In the genomic region with DNA sequence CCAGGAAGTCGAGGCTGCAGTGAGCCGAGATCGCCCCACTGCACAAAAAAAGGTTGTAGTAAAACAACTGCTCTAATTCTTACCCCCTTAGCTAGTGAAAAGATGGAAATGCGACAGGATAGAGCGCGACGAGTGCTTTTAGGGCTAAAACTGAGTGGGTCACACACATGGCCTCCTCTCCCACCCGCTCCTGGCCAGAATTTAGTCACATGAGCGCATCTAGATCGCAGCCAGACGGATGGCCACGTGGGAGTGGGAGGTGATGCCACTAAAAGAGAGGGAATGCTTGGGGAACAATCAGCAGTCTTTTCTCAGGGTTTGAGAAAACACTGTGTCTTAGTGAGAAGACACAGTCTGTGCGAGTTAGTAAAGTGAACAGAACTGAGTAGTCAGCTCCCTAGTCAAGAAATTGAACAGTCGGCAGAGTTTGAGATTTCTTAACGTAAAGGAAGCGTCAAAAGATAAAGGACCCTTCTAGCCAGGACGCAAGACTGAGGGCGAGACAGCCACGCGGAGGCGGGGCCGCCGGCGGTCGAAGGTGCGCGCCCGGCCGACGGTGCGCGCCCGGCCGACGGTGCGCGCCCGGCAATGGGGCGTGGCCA, we compare ENCODE assay signal across 2 cellular contexts.
TF ChIP-seq lines count a peak whose summit lies in the region.

No MANE protein-coding gene starts in this region.

TF ChIP-seq in SK-N-SH, 30 proteins besides CTCF, POLR2A, EP300 and RAD21:
- no peak for TF ChIP-seq ZBTB33 (IDR thresholded peaks at IDR 0.05; ENCODE audit: borderline replicate concordance, low read depth)
- no peak for TF ChIP-seq TCF12 (IDR thresholded peaks at IDR 0.05)
- TF ChIP-seq, protein P1, sequence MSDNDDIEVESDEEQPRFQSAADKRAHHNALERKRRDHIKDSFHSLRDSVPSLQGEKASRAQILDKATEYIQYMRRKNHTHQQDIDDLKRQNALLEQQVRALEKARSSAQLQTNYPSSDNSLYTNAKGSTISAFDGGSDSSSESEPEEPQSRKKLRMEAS (IDR thresholded peaks at IDR 0.05; ENCODE audit: low read depth) = no peak; the same call in 1 of the 2 replicates
- TF ChIP-seq GABPA (IDR thresholded peaks at IDR 0.05; ENCODE audit: low read depth) = no peak
- no peak for TF ChIP-seq GATA2 (CRISPR knock-in tag; IDR thresholded peaks at IDR 0.05)
- TF ChIP-seq MXI1 (IDR thresholded peaks at IDR 0.05; ENCODE audit: low read depth, low read length) = peak; percentile 33; the same call in 1 of the 2 replicates
- TF ChIP-seq IRF3 (IDR thresholded peaks at IDR 0.05; ENCODE audit: low read depth, low read length) = no peak
- no peak for TF ChIP-seq RXRA (IDR thresholded peaks at IDR 0.05; ENCODE audit: borderline replicate concordance, low read depth)
- peak; percentile 39; the same call in 1 of the 2 replicates for TF ChIP-seq NRF1 (IDR thresholded peaks at IDR 0.05; ENCODE audit: low read depth, low read length)
- TF ChIP-seq, protein P2, sequence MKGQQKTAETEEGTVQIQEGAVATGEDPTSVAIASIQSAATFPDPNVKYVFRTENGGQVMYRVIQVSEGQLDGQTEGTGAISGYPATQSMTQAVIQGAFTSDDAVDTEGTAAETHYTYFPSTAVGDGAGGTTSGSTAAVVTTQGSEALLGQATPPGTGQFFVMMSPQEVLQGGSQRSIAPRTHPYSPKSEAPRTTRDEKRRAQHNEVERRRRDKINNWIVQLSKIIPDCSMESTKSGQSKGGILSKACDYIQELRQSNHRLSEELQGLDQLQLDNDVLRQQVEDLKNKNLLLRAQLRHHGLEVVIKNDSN (IDR thresholded peaks at IDR 0.05; ENCODE audit: borderline replicate concordance, low read depth) = no peak

TF ChIP-seq in SK-N-SH treated with all-trans-retinoic acid at 6 μM for 48 hours, 23 proteins besides CTCF, POLR2A, EP300 and RAD21 (continued from another document):
- TF ChIP-seq, protein P3, sequence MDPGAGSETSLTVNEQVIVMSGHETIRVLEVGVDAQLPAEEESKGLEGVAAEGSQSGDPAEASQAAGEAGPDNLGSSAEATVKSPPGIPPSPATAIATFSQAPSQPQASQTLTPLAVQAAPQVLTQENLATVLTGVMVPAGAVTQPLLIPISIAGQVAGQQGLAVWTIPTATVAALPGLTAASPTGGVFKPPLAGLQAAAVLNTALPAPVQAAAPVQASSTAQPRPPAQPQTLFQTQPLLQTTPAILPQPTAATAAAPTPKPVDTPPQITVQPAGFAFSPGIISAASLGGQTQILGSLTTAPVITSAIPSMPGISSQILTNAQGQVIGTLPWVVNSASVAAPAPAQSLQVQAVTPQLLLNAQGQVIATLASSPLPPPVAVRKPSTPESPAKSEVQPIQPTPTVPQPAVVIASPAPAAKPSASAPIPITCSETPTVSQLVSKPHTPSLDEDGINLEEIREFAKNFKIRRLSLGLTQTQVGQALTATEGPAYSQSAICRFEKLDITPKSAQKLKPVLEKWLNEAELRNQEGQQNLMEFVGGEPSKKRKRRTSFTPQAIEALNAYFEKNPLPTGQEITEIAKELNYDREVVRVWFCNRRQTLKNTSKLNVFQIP (CRISPR knock-in tag; IDR thresholded peaks at IDR 0.05; ENCODE audit: borderline replicate concordance, low read depth) = no peak
TF ChIP-seq in SK-N-SH treated with all-trans-retinoic acid at 6 μM for 48 hours: peak in this region for 0.
